Comparison of ENCODE assay signal across 12 cellular contexts in genomic region chr1:10530756-10531155, GRCh38. TPM values are rescaled to one million over a fixed set of nuclear protein-coding genes. Genes with fewer than 3 reads are reported as not detected.
DNase-seq lines count a peak whose midpoint lies in the region; ATAC-seq and TF ChIP-seq lines count a peak whose summit lies in the region.
"Had no signal": no experiment of that assay in that cellular context is flagged by ENCODE, and none has a peak within 500 bp of the region (broad histone marks: within the 10 kb centered on the region; RNA-seq: fewer than 3 reads in every experiment).

No MANE protein-coding gene starts in this region.

- POLR2A ChIA-PET in HCT116 (lab: Charles Lee): no interaction called here

- 59 to 84% (median 75%) methylated on average over 7 of the region's 7 CpGs for WGBS in stomach, 5 donors
- 55 to 69% (median 63%) methylated on average over 7 of the region's 7 CpGs for WGBS in spleen, 5 donors

- no peak for ATAC-seq in HCT116
- ATAC-seq in HG02642 (IDR thresholded peaks at IDR 0.05; ENCODE audit: poor library complexity, unreplicated experiment): no peak
- ATAC-seq: CD8-positive, alpha-beta T cell had no signal

- TF ChIP-seq EP300 in stomach (IDR thresholded peaks at IDR 0.05): no peak

- H4K20me1 ChIP-seq in HCT116 (ENCODE audit: insufficient read depth): no peaks in the 10 kb centered on the region

- RAD21 ChIA-PET in HCT116 (lab: Charles Lee; ENCODE audit: low non-redundant PET in 1 of 2, low total read pairs in 2 of 2, uncharacterized antibody in 2 of 2, unreplicated experiment in 2 of 2): no interaction called here

- peak overlapping the region; percentile 84; the same call in 1 of the 2 replicates for H3K4me2 ChIP-seq in HCT116 (ENCODE audit: low read length)

- TF ChIP-seq POLR2A in HCT116 (IDR thresholded peaks at IDR 0.05; ENCODE audit: borderline replicate concordance, extremely low read depth, insufficient read depth, insufficient read length): no peak
- no peak for TF ChIP-seq POLR2A in stomach (IDR thresholded peaks at IDR 0.05)
- TF ChIP-seq POLR2A in spleen (IDR thresholded peaks at IDR 0.05): no peak

- in situ Hi-C loops in astrocyte of the spinal cord (cut with HindIII; ENCODE audit: low sequenced_read_pairs): no loop called here

- H3K27ac ChIP-seq in HCT116 (ENCODE audit: low read depth, low read length) (no peak overlapping the region), stomach (peak overlapping the region in 3 of 5 donors; percentile 48 to 73 (median 69)), spleen (no peak overlapping the region)

- TF ChIP-seq CTCF in HCT116 (IDR thresholded peaks at IDR 0.05 in 2 of 3, conservative IDR thresholded peaks at IDR 0.05 in 1 of 3; ENCODE audit: borderline replicate concordance in 1 of 3, insufficient read depth in 1 of 3, low read depth in 2 of 3, low read length in 2 of 3): no peak
- no peak for TF ChIP-seq CTCF in astrocyte of the spinal cord (IDR thresholded peaks at IDR 0.05; ENCODE audit: low read depth, low read length)
- no peak for TF ChIP-seq CTCF in stomach (IDR thresholded peaks at IDR 0.05)
- no peak for TF ChIP-seq CTCF in spleen (IDR thresholded peaks at IDR 0.05 in 8 of 11, conservative IDR thresholded peaks at IDR 0.05 in 3 of 11)

- no peak for DNase-seq in HCT116 (ENCODE audit: low read depth, low spot score)
- peak; percentile 76 for DNase-seq in astrocyte of the spinal cord (ENCODE audit: low read depth, low spot score)
- DNase-seq in islet precursor cell: peak; percentile 87
- DNase-seq in stomach: no peak
- DNase-seq in activated CD4-positive, alpha-beta T cell treated with anti-CD3 and anti-CD28 coated beads, Interleukin-2, amount 50 U/mL, for 1 hour: no peak
- DNase-seq in NCI-H774 (lab: John Stamatoyannopoulos, UW): no peak
- no peak for DNase-seq in spleen
- DNase-seq: CD8-positive, alpha-beta T cell; effector CD4-positive, alpha-beta T cell; NCI-H1092 treated with DMSO at 0.1 percent for 48 hours; stimulated activated CD4-positive, alpha-beta T cell treated with anti-CD3 and anti-CD28 coated beads, Interleukin-4, amount 100 ng/mL, for 1 hour had no signal

- no TSS peak for BruUV-seq in HCT116 (replicated peaks; lab: Mats Ljungman, UMichigan)

- no peak for TF ChIP-seq RAD21 in HCT116 (IDR thresholded peaks at IDR 0.05; ENCODE audit: low read depth)

- peaks cover 31 to 42% of the 10 kb centered on the region in 2 experiments for H3K4me1 ChIP-seq in HCT116 (ENCODE audit: control insufficient read depth in 1 of 2, insufficient read depth in 2 of 2, low read length in 2 of 2)
- peaks cover 29 to 41% (median 35%) of the 10 kb centered on the region in 4 donors for H3K4me1 ChIP-seq in stomach
- peaks cover 9 to 28% (median 16%) of the 10 kb centered on the region in 6 donors for H3K4me1 ChIP-seq in spleen

- H3K27me3 ChIP-seq in HCT116 (ENCODE audit: insufficient read depth, low read length): no peaks in the 10 kb centered on the region
- H3K27me3 ChIP-seq in stomach: no peaks in the 10 kb centered on the region
- H3K27me3 ChIP-seq in spleen (replicated peaks in 1 of 7): no peaks in the 10 kb centered on the region

- H3K36me3 ChIP-seq in HCT116 (ENCODE audit: control insufficient read depth in 1 of 2, insufficient read depth in 2 of 2, low read length in 2 of 2): no peaks in the 10 kb centered on the region
- H3K36me3 ChIP-seq in stomach: no peaks in the 10 kb centered on the region
- peaks cover 0 to 12% (median 1%) of the 10 kb centered on the region in 6 donors for H3K36me3 ChIP-seq in spleen

- intact Hi-C loops in HCT116 (cut with micrococcal nuclease) (loop anchor here (2.0 kb wide), 1 partner anchor 336 kb away; no protein-coding TSS in a partner anchor), stomach (cut with DNase I; ENCODE audit: low total_unique reads) (no loop called here), spleen (cut with DNase I; ENCODE audit: low total_unique reads) (no loop called here)

- no peak overlapping the region for H2AFZ ChIP-seq in HCT116 (ENCODE audit: low read depth, low read length, poor library complexity, severe bottlenecking)

- H3K9me2 ChIP-seq in HCT116 (ENCODE audit: insufficient read depth): no peaks in the 10 kb centered on the region

- H3K9me3 ChIP-seq in HCT116 (ENCODE audit: control insufficient read depth in 1 of 2, insufficient read depth in 1 of 2, low read depth in 1 of 2, low read length in 2 of 2): no peaks in the 10 kb centered on the region
- H3K9me3 ChIP-seq in stomach: no peaks in the 10 kb centered on the region
- no peaks in the 10 kb centered on the region for H3K9me3 ChIP-seq in spleen

- CTCF ChIA-PET in HCT116 (lab: Charles Lee): interaction anchor here (0.5 kb wide), 1 partner anchor 63 kb away, joined by 3 read pairs; no protein-coding TSS in a partner anchor

- H3K4me3 ChIP-seq in HCT116 (replicated peaks in 1 of 2; ENCODE audit: low read depth in 1 of 2, low read length in 2 of 2): no peak overlapping the region
- no peak overlapping the region for H3K4me3 ChIP-seq in astrocyte of the spinal cord (ENCODE audit: low read depth, low read length)
- H3K4me3 ChIP-seq in stomach: no peak overlapping the region
- no peak overlapping the region for H3K4me3 ChIP-seq in spleen

- H3K79me2 ChIP-seq in HCT116 (ENCODE audit: insufficient read depth, low read length): peaks cover 59% of the 10 kb centered on the region

- H3K9ac ChIP-seq in HCT116 (ENCODE audit: low read length): no peak overlapping the region

TF ChIP-seq in HCT116, 20 proteins besides CTCF, POLR2A, EP300 and RAD21 (continues in another document):
- no peak for TF ChIP-seq FOSL1 (IDR thresholded peaks at IDR 0.05; ENCODE audit: low read depth)
- no peak for TF ChIP-seq ZNF274 (IDR thresholded peaks at IDR 0.05; ENCODE audit: low read depth, low read length)
- no peak for TF ChIP-seq POLR2AphosphoS5 (IDR thresholded peaks at IDR 0.05; ENCODE audit: low read depth, low read length)
- no peak for TF ChIP-seq REST (IDR thresholded peaks at IDR 0.05; ENCODE audit: low read depth)
- TF ChIP-seq EZH2 (IDR thresholded peaks at IDR 0.05): no peak
- TF ChIP-seq, protein P1, sequence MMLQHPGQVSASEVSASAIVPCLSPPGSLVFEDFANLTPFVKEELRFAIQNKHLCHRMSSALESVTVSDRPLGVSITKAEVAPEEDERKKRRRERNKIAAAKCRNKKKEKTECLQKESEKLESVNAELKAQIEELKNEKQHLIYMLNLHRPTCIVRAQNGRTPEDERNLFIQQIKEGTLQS (IDR thresholded peaks at IDR 0.05): no peak
- TF ChIP-seq SRF (IDR thresholded peaks at IDR 0.05; ENCODE audit: low read depth): no peak
- TF ChIP-seq EGR1 (IDR thresholded peaks at IDR 0.05; ENCODE audit: low read depth): no peak
- no peak for TF ChIP-seq SIN3A (IDR thresholded peaks at IDR 0.05; ENCODE audit: low read depth)
- no peak for TF ChIP-seq TCF7L2 (IDR thresholded peaks at IDR 0.05; ENCODE audit: borderline replicate concordance, extremely low read depth, insufficient read depth, insufficient read length)
- TF ChIP-seq CEBPB (IDR thresholded peaks at IDR 0.05; ENCODE audit: low read depth): no peak
- TF ChIP-seq MAX (IDR thresholded peaks at IDR 0.05): no peak
- no peak for TF ChIP-seq YY1 (IDR thresholded peaks at IDR 0.05; ENCODE audit: extremely low read depth, insufficient replicate concordance, low read depth, low read length)
- TF ChIP-seq ELF1 (IDR thresholded peaks at IDR 0.05; ENCODE audit: borderline replicate concordance, low read depth): no peak
- TF ChIP-seq CBX3 (IDR thresholded peaks at IDR 0.05; ENCODE audit: low read depth): no peak
- TF ChIP-seq ZFX (IDR thresholded peaks at IDR 0.05): no peak
- no peak for TF ChIP-seq EZH2phosphoT487 (IDR thresholded peaks at IDR 0.05; ENCODE audit: borderline replicate concordance)
- no peak for TF ChIP-seq SP1 (IDR thresholded peaks at IDR 0.05; ENCODE audit: low read depth)

RNA-seq across cellular contexts. Expression of gene PEX14, which starts 56.0 kb away (rescaled TPM):
- total RNA-seq in HCT116 (2021; ENCODE audit: unreplicated experiment) (29.3 TPM), stomach (10 to 100 TPM; 12.5 to 26.3 (median 14.7) TPM), spleen (10 to 100 TPM in 6 of 7 donors, 1 to 10 TPM in 1; 9.9 to 19.7 (median 13.8) TPM)
- 28.7 and 29.0 TPM in 2 replicates for polyA plus RNA-seq in HCT116 (2012)
- polyA plus RNA-seq in stomach (10 to 100 TPM in 1 of 3 donors, 1 to 10 TPM in 2; 8.2 to 11.2 (median 9.3) TPM), spleen (10 to 100 TPM in 1 of 3 donors, 1 to 10 TPM in 2; 9.3 to 15.1 (median 9.8) TPM)

RNA-seq across cellular contexts. Expression of gene DFFA, which starts 58.4 kb away (rescaled TPM):
- 67.7 TPM for total RNA-seq in HCT116 (2021; ENCODE audit: unreplicated experiment)
- polyA plus RNA-seq in HCT116 (2012): 37.5 and 41.0 TPM in 2 replicates
- total RNA-seq in stomach: 10 to 100 TPM; 10.7 to 22.2 (median 13.0) TPM
- 10 to 100 TPM; 12.7 to 16.6 (median 13.0) TPM for polyA plus RNA-seq in stomach
- total RNA-seq in spleen: 10 to 100 TPM; 18.4 to 30.1 (median 24.3) TPM
- polyA plus RNA-seq in spleen: 10 to 100 TPM in 2 of 3 donors, 1 to 10 TPM in 1; 7.2 to 14.4 (median 10.3) TPM

Comparison
In these comparisons a context has a peak if more than half of its experiments do, and no peak if none do; other contexts are left out.
1. DNase-seq: peak in astrocyte of the spinal cord (single experiment) and islet precursor cell (single experiment); none in HCT116 (single experiment), stomach (single experiment), activated CD4-positive, alpha-beta T cell treated with anti-CD3 and anti-CD28 coated beads, Interleukin-2, amount 50 U/mL, for 1 hour (single experiment), NCI-H774 (single experiment) and spleen (single experiment).
2. H3K27ac ChIP-seq: peak in stomach (3 of 5); none in HCT116 (single experiment) and spleen (0 of 8).